ENCODE assay signal across 19 cellular contexts in genomic region chr6:1738682-1739081, GRCh38.
"Had no signal": no experiment of that assay in that cellular context is flagged by ENCODE, and none has a peak within 500 bp of the region (broad histone marks: within the 10 kb centered on the region; RNA-seq: fewer than 3 reads in every experiment).

No MANE protein-coding gene starts in this region.

- H3K9me3 ChIP-seq: ascending aorta, esophagus muscularis mucosa, spleen, suprapubic skin, upper lobe of left lung had no signal

- H3K27me3 Mint-ChIP-seq: activated CD4-positive, alpha-beta T cell treated with anti-CD3 and anti-CD28 coated beads, Interleukin-2, amount 10 ng/mL, durations not matched to agents 7 days and 5 days; activated naive CD8-positive, alpha-beta T cell treated with anti-CD3 and anti-CD28 coated beads, Interleukin-2, amount 50 U/mL, for 24 hours; progenitor cell of endocrine pancreas had no signal

- H3K27me3 ChIP-seq: ascending aorta, esophagus muscularis mucosa, foreskin keratinocyte, spleen, suprapubic skin, upper lobe of left lung had no signal

- H3K4me1 Mint-ChIP-seq: activated CD4-positive, alpha-beta T cell treated with anti-CD3 and anti-CD28 coated beads, Interleukin-2, amount 10 ng/mL, durations not matched to agents 7 days and 5 days; activated naive CD8-positive, alpha-beta T cell treated with anti-CD3 and anti-CD28 coated beads, Interleukin-2, amount 50 U/mL, for 24 hours had no signal

- H3K4me3 ChIP-seq: ascending aorta, esophagus muscularis mucosa, lung, spleen, suprapubic skin, upper lobe of left lung had no signal

- H3K4me3 Mint-ChIP-seq: activated CD4-positive, alpha-beta T cell treated with anti-CD3 and anti-CD28 coated beads, Interleukin-2, amount 10 ng/mL, durations not matched to agents 7 days and 5 days; activated naive CD8-positive, alpha-beta T cell treated with anti-CD3 and anti-CD28 coated beads, Interleukin-2, amount 50 U/mL, for 24 hours had no signal

- H3K9me3 Mint-ChIP-seq: activated CD4-positive, alpha-beta T cell treated with anti-CD3 and anti-CD28 coated beads, Interleukin-2, amount 10 ng/mL, durations not matched to agents 7 days and 5 days; activated naive CD8-positive, alpha-beta T cell treated with anti-CD3 and anti-CD28 coated beads, Interleukin-2, amount 50 U/mL, for 24 hours had no signal

- H3K27ac Mint-ChIP-seq: activated CD4-positive, alpha-beta T cell treated with anti-CD3 and anti-CD28 coated beads, Interleukin-2, amount 10 ng/mL, durations not matched to agents 7 days and 5 days; activated naive CD8-positive, alpha-beta T cell treated with anti-CD3 and anti-CD28 coated beads, Interleukin-2, amount 50 U/mL, for 24 hours; progenitor cell of endocrine pancreas had no signal

- H3K36me3 ChIP-seq: ascending aorta, esophagus muscularis mucosa, spleen, suprapubic skin, upper lobe of left lung had no signal

- ATAC-seq: activated naive CD8-positive, alpha-beta T cell treated with anti-CD3 and anti-CD28 coated beads, Interleukin-2, amount 50 U/mL, for 24 hours; foreskin keratinocyte; left cardiac atrium; right cardiac atrium had no signal

- H3K4me1 ChIP-seq: ascending aorta, esophagus muscularis mucosa, foreskin keratinocyte, suprapubic skin, upper lobe of left lung had no signal

- H3K27ac ChIP-seq: ascending aorta, esophagus muscularis mucosa, foreskin keratinocyte, spleen, suprapubic skin, upper lobe of left lung had no signal

- DNase-seq: activated CD4-positive, alpha-beta T cell treated with anti-CD3 and anti-CD28 coated beads, Interleukin-2, amount 10 ng/mL, durations not matched to agents 7 days and 5 days; activated CD4-positive, CD25-positive, alpha-beta regulatory T cell; activated CD8-positive, alpha-beta memory T cell treated with anti-CD3 and anti-CD28 coated beads for 24 hours; activated naive CD4-positive, alpha-beta T cell treated with Interleukin-2 at 50 U/mL for 16 hours; activated naive CD8-positive, alpha-beta T cell treated with anti-CD3 and anti-CD28 coated beads, Interleukin-2, amount 50 U/mL, for 24 hours; foreskin keratinocyte; head of caudate nucleus; left cardiac atrium; midbrain; right cardiac atrium; spleen; stimulated activated CD4-positive, alpha-beta T cell treated with anti-CD3 and anti-CD28 coated beads, Interleukin-1b, Interleukin-23, amount 100 ng/mL, for 48 hours; stimulated activated naive CD4-positive, alpha-beta T cell treated with Interleukin-2 at 50 U/mL for 16 hours had no signal
